ENCODE assay signal across 1 cellular context in the genomic region with DNA sequence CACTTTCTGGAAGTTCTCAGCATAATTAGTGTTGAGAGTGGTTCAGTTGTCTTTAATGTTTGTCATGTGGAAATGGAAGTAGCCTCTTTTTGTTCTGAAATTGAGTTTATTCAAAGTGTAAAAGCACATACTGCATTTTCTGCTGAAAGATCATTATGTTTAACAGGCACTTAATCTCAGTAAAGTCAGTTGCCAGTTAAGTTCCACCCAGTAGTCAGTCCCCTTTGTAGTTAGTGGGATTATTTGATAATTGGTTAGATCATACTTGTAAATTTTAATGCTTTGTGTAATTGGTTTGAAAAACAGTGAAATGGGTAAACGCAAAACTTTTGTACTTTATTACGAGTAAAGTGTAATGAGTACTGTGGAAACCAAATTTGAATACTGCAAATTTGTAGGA.
TF ChIP-seq lines count a peak whose summit lies in the region.

No MANE protein-coding gene starts in this region.

TF ChIP-seq in GM12878, 131 proteins besides CTCF, POLR2A, EP300 and RAD21:
- TF ChIP-seq, protein P1, sequence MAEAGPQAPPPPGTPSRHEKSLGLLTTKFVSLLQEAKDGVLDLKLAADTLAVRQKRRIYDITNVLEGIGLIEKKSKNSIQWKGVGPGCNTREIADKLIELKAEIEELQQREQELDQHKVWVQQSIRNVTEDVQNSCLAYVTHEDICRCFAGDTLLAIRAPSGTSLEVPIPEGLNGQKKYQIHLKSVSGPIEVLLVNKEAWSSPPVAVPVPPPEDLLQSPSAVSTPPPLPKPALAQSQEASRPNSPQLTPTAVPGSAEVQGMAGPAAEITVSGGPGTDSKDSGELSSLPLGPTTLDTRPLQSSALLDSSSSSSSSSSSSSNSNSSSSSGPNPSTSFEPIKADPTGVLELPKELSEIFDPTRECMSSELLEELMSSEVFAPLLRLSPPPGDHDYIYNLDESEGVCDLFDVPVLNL (IDR thresholded peaks at IDR 0.05; ENCODE audit: low read depth, low read length), result no peak
- TF ChIP-seq SUPT20H (IDR thresholded peaks at IDR 0.05; ENCODE audit: borderline replicate concordance, control insufficient read depth, low read depth, low read length) (no peak), POLR2AphosphoS2 (IDR thresholded peaks at IDR 0.05; ENCODE audit: low read depth, low read length) (no peak), SIN3A (IDR thresholded peaks at IDR 0.05; ENCODE audit: low read depth, low read length) (no peak), DPF2 (IDR thresholded peaks at IDR 0.05) (no peak), MYC (IDR thresholded peaks at IDR 0.05; ENCODE audit: insufficient read depth, insufficient read length, insufficient replicate concordance, low read length, severe bottlenecking) (no peak), SMAD5 (IDR thresholded peaks at IDR 0.05; ENCODE audit: low read depth) (no peak), CHD2 (IDR thresholded peaks at IDR 0.05; ENCODE audit: borderline replicate concordance, low read depth, low read length) (no peak), MAX (IDR thresholded peaks at IDR 0.05; ENCODE audit: low read depth, low read length) (no peak), PML (IDR thresholded peaks at IDR 0.05; ENCODE audit: low read length) (no peak), NFXL1 (IDR thresholded peaks at IDR 0.05; ENCODE audit: borderline replicate concordance) (no peak), NR2C2 (IDR thresholded peaks at IDR 0.05; ENCODE audit: borderline replicate concordance, control insufficient read depth, insufficient read length, low read depth) (no peak), SKIL (IDR thresholded peaks at IDR 0.05; ENCODE audit: low read depth, poor library complexity, severe bottlenecking) (no peak), NFYA (IDR thresholded peaks at IDR 0.05; ENCODE audit: borderline replicate concordance, low read depth, low read length) (no peak), HDAC2 (IDR thresholded peaks at IDR 0.05) (no peak), BMI1 (IDR thresholded peaks at IDR 0.05; ENCODE audit: borderline replicate concordance) (no peak)
- TF ChIP-seq, protein P2, sequence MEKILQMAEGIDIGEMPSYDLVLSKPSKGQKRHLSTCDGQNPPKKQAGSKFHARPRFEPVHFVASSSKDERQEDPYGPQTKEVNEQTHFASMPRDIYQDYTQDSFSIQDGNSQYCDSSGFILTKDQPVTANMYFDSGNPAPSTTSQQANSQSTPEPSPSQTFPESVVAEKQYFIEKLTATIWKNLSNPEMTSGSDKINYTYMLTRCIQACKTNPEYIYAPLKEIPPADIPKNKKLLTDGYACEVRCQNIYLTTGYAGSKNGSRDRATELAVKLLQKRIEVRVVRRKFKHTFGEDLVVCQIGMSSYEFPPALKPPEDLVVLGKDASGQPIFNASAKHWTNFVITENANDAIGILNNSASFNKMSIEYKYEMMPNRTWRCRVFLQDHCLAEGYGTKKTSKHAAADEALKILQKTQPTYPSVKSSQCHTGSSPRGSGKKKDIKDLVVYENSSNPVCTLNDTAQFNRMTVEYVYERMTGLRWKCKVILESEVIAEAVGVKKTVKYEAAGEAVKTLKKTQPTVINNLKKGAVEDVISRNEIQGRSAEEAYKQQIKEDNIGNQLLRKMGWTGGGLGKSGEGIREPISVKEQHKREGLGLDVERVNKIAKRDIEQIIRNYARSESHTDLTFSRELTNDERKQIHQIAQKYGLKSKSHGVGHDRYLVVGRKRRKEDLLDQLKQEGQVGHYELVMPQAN (conservative IDR thresholded peaks at IDR 0.05), result no peak
